ENCODE assay signal across 8 cellular contexts in genomic region chr15:41559489-41560177, GRCh38. TPM values are rescaled to one million over a fixed set of nuclear protein-coding genes. Genes with fewer than 3 reads are reported as not detected.
DNase-seq lines count a peak whose midpoint lies in the region; ATAC-seq and TF ChIP-seq lines count a peak whose summit lies in the region.

No MANE protein-coding gene starts in this region.

- H3K9me3 ChIP-seq in vagina, result no peaks in the 10 kb centered on the region

- peaks cover 27% of the 10 kb centered on the region for H3K4me1 ChIP-seq in vagina

- no peak for TF ChIP-seq POLR2A in vagina (IDR thresholded peaks at IDR 0.05)

- TF ChIP-seq CTCF in coronary artery (IDR thresholded peaks at IDR 0.05) (no peak), vagina (IDR thresholded peaks at IDR 0.05) (no peak)

- no peaks in the 10 kb centered on the region for H3K36me3 ChIP-seq in vagina

- intact Hi-C loops in vagina (cut with DNase I) (loop anchor here (10.0 kb wide), 1 partner anchor 45 kb away; no protein-coding TSS in a partner anchor), posterior vena cava (cut with DNase I) (no loop called here)

- H3K27me3 ChIP-seq in vagina, result no peaks in the 10 kb centered on the region

- DNase-seq in ELR (ENCODE audit: low read depth) (peak; percentile 20), NCI-H2171 treated with DMSO at 0.1 percent for 48 hours (lab: John Stamatoyannopoulos, UW) (peak; percentile 71), coronary artery (ENCODE audit: low spot score) (no peak), midbrain (lab: John Stamatoyannopoulos, UW) (peak; percentile 49), vagina (ENCODE audit: extremely low spot score in 2 of 2) (no peak), posterior vena cava (ENCODE audit: low spot score) (no peak)

- H3K4me3 ChIP-seq in coronary artery (peak overlapping the region; percentile 91), vagina (peak overlapping the region; percentile 58 to 99)

- ATAC-seq in HG03095 (IDR thresholded peaks at IDR 0.05; ENCODE audit: unreplicated experiment), result no peak
- ATAC-seq in GM18517 (IDR thresholded peaks at IDR 0.05; ENCODE audit: unreplicated experiment), result no peak

- H3K27ac ChIP-seq in coronary artery (peak overlapping the region; percentile 24 to 75), vagina (peak overlapping the region; percentile 59)

RNA-seq across cellular contexts. Expression of gene TYRO3, which starts 0.6 kb away (rescaled TPM):
- total RNA-seq in vagina (13.3 TPM), posterior vena cava (1 to 10 TPM; 5.0 to 8.7 TPM)

RNA-seq across cellular contexts. Expression of gene RPAP1, which starts 15.6 kb away (rescaled TPM):
- total RNA-seq in vagina (19.9 TPM), posterior vena cava (10 to 100 TPM; 16.3 to 19.9 TPM)

RNA-seq across cellular contexts. Expression of gene LTK, which starts 46.0 kb away (rescaled TPM):
- total RNA-seq in vagina (1.5 TPM), posterior vena cava (under 1 TPM; 0.24 to 0.46 TPM)

Comparison
In these comparisons a context has a peak if more than half of its experiments do, and no peak if none do; other contexts are left out.
1. DNase-seq: peak in ELR (single experiment), NCI-H2171 treated with DMSO at 0.1 percent for 48 hours (single experiment) and midbrain (single experiment); none in coronary artery (single experiment), vagina (0 of 2) and posterior vena cava (single experiment).